Comparison of ENCODE assay signal across 20 cellular contexts in the genomic region with DNA sequence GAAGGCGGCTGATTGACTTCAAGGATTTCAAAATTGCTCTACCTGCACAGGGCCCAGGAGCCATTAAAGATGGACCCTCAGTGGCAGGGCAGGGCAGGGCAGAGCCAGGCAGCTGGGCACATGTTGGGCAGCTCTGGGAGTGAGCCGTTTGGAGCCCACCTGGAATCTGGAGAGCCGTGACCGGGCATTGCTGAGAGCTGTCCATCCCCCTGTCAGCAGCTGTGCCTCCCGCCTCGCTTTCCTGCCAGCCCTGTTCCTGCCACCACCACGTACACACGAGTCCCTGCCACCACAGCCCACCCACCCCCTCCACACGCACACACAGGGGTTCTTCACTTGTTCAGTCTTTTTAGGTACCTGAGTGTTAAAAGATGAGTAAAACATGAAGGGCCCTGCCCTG. TPM values are rescaled to one million over a fixed set of nuclear protein-coding genes. Genes with fewer than 3 reads are reported as not detected.
"Had no signal": no experiment of that assay in that cellular context is flagged by ENCODE, and none has a peak within 500 bp of the region (broad histone marks: within the 10 kb centered on the region; RNA-seq: fewer than 3 reads in every experiment).

No MANE protein-coding gene starts in this region.

- H3K4me3 ChIP-seq: dorsolateral prefrontal cortex, lung, neural progenitor cell, ovary, psoas muscle, sigmoid colon, upper lobe of right lung had no signal

- H3K4me3 Mint-ChIP-seq: activated CD4-positive, alpha-beta T cell treated with anti-CD3 and anti-CD28 coated beads, Interleukin-2, amount 10 ng/mL, durations not matched to agents 24 days and 14 days; activated CD8-positive, alpha-beta T cell treated with anti-CD3 and anti-CD28 coated beads, Interleukin-2, amount 10 ng/mL, durations not matched to agents 7 days and 5 days; activated naive CD4-positive, alpha-beta T cell treated with anti-CD3 and anti-CD28 coated beads, Interleukin-2, amount 50 U/mL, for 24 hours; activated T-helper 1 cell treated with anti-CD3 and anti-CD28 coated beads, Interleukin-12 subunit alpha, Interleukin-12 subunit beta, Interleukin-2, Interleukin-4 antibody, amounts not matched to agents 30 ng/mL and 10 ng/mL and 1 ng/mL, durations not matched to agents 14 hours and 24 hours and 36 hours; central memory CD8-positive, alpha-beta T cell; effector memory CD8-positive, alpha-beta T cell; naive thymus-derived CD8-positive, alpha-beta T cell; neural progenitor cell had no signal

- ATAC-seq: activated CD8-positive, alpha-beta T cell treated with anti-CD3 and anti-CD28 coated beads, Interleukin-2, amount 10 ng/mL, durations not matched to agents 7 days and 5 days; effector memory CD8-positive, alpha-beta T cell; esophagus mucosa; left colon; naive thymus-derived CD8-positive, alpha-beta T cell; psoas muscle; SK-N-SH treated with all-trans-retinoic acid at 6 μM for 48 hours; upper lobe of right lung had no signal

- H3K9me3 Mint-ChIP-seq: activated CD4-positive, alpha-beta T cell treated with anti-CD3 and anti-CD28 coated beads, Interleukin-2, amount 10 ng/mL, durations not matched to agents 24 days and 14 days; activated naive CD4-positive, alpha-beta T cell treated with anti-CD3 and anti-CD28 coated beads, Interleukin-2, amount 50 U/mL, for 24 hours; activated T-helper 1 cell treated with anti-CD3 and anti-CD28 coated beads, Interleukin-12 subunit alpha, Interleukin-12 subunit beta, Interleukin-2, Interleukin-4 antibody, amounts not matched to agents 30 ng/mL and 10 ng/mL and 1 ng/mL, durations not matched to agents 14 hours and 24 hours and 36 hours; central memory CD8-positive, alpha-beta T cell; effector memory CD8-positive, alpha-beta T cell; naive thymus-derived CD8-positive, alpha-beta T cell; neural progenitor cell had no signal

- H3K27ac Mint-ChIP-seq: activated CD4-positive, alpha-beta T cell treated with anti-CD3 and anti-CD28 coated beads, Interleukin-2, amount 10 ng/mL, durations not matched to agents 24 days and 14 days; activated CD8-positive, alpha-beta T cell treated with anti-CD3 and anti-CD28 coated beads, Interleukin-2, amount 10 ng/mL, durations not matched to agents 7 days and 5 days; activated naive CD4-positive, alpha-beta T cell treated with anti-CD3 and anti-CD28 coated beads, Interleukin-2, amount 50 U/mL, for 24 hours; activated T-helper 1 cell treated with anti-CD3 and anti-CD28 coated beads, Interleukin-12 subunit alpha, Interleukin-12 subunit beta, Interleukin-2, Interleukin-4 antibody, amounts not matched to agents 30 ng/mL and 10 ng/mL and 1 ng/mL, durations not matched to agents 14 hours and 24 hours and 36 hours; effector memory CD8-positive, alpha-beta T cell; naive thymus-derived CD8-positive, alpha-beta T cell had no signal

- H3K9me3 ChIP-seq: ovary, psoas muscle, sigmoid colon, upper lobe of right lung had no signal

- DNase-seq: activated CD4-positive, alpha-beta T cell treated with anti-CD3 and anti-CD28 coated beads, Interleukin-2, amount 10 ng/mL, durations not matched to agents 24 days and 14 days; activated CD8-positive, alpha-beta T cell treated with anti-CD3 and anti-CD28 coated beads, Interleukin-2, amount 10 ng/mL, durations not matched to agents 7 days and 5 days; activated gamma-delta T cell; dorsolateral prefrontal cortex; effector memory CD8-positive, alpha-beta T cell; left colon; naive thymus-derived CD8-positive, alpha-beta T cell; psoas muscle; sigmoid colon; stimulated activated CD4-positive, alpha-beta T cell treated with anti-CD3 and anti-CD28 coated beads, Interleukin-4, amount 100 ng/mL, for 1 hour; stimulated activated naive CD4-positive, alpha-beta T cell; upper lobe of right lung had no signal

- H3K36me3 Mint-ChIP-seq: naive thymus-derived CD8-positive, alpha-beta T cell had no signal

- H3K27me3 ChIP-seq: dorsolateral prefrontal cortex, ovary, sigmoid colon, upper lobe of right lung had no signal

- H3K36me3 ChIP-seq: neural progenitor cell, ovary, sigmoid colon had no signal

- H3K27ac ChIP-seq: neural progenitor cell, psoas muscle, sigmoid colon, upper lobe of right lung had no signal

- H3K4me1 Mint-ChIP-seq: activated CD4-positive, alpha-beta T cell treated with anti-CD3 and anti-CD28 coated beads, Interleukin-2, amount 10 ng/mL, durations not matched to agents 24 days and 14 days; activated naive CD4-positive, alpha-beta T cell treated with anti-CD3 and anti-CD28 coated beads, Interleukin-2, amount 50 U/mL, for 24 hours; central memory CD8-positive, alpha-beta T cell had no signal

RNA-seq across cellular contexts. Expression of a gene that starts 22.9 kb away (rescaled TPM):
- total RNA-seq: naive thymus-derived CD8-positive, alpha-beta T cell had no signal
- polyA plus RNA-seq: naive thymus-derived CD8-positive, alpha-beta T cell had no signal
